13 cellular contexts compared by ENCODE assay signal in genomic region chr2:237879058-237879430, GRCh38. TPM values are rescaled to one million over a fixed set of nuclear protein-coding genes. Genes with fewer than 3 reads are reported as not detected.
DNase-seq lines count a peak whose midpoint lies in the region; ATAC-seq and TF ChIP-seq lines count a peak whose summit lies in the region.
"Had no signal": no experiment of that assay in that cellular context is flagged by ENCODE, and none has a peak within 500 bp of the region (broad histone marks: within the 10 kb centered on the region; RNA-seq: fewer than 3 reads in every experiment).

No MANE protein-coding gene starts in this region.

- no peaks in the 10 kb centered on the region for H3K27me3 ChIP-seq in RWPE2 (ENCODE audit: insufficient read depth, poor library complexity, severe bottlenecking)
- no peaks in the 10 kb centered on the region for H3K27me3 ChIP-seq in transverse colon

- TF ChIP-seq POLR2A in transverse colon (IDR thresholded peaks at IDR 0.05) = no peak

- H3K36me3 ChIP-seq in RWPE2 (ENCODE audit: low read depth) (no peaks in the 10 kb centered on the region), transverse colon (no peaks in the 10 kb centered on the region)

- DNase-seq in activated effector memory CD4-positive, alpha-beta T cell treated with anti-CD3 and anti-CD28 coated beads, Interleukin-2, amount 50 U/mL, for 16 hours = peak; percentile 5
- DNase-seq in activated effector memory CD4-positive, alpha-beta T cell treated with Interleukin-2 at 50 U/mL for 16 hours = no peak
- DNase-seq in RWPE2 (ENCODE audit: low spot score) = no peak
- DNase-seq in fibroblast of the aortic adventitia (ENCODE audit: low read depth) = peak; percentile 30
- no peak for DNase-seq in transverse colon
- no peak for DNase-seq in effector CD8-positive, alpha-beta T cell (lab: John Stamatoyannopoulos, UW)
- DNase-seq: activated CD8-positive, alpha-beta T cell treated with anti-CD3 and anti-CD28 coated beads, Interleukin-2, amount 10 ng/mL, durations not matched to agents 7 days and 5 days had no signal

- in situ Hi-C loops in transverse colon (cut with MboI; ENCODE audit: low pct_ligation_motif_present in 1 of 4, low pct_unique_long_range_greater_than_20kb in 1 of 4, low sequenced_read_pairs in 3 of 4) = no loop called here

- ATAC-seq in RWPE2 (ENCODE audit: low read depth) = no peak
- ATAC-seq in activated CD4-positive, CD25-positive, alpha-beta regulatory T cell treated with anti-CD3 and anti-CD28 coated beads, Interleukin-2, amount 50 U/mL, for 24 hours = no peak
- ATAC-seq in HG03520 (IDR thresholded peaks at IDR 0.05; ENCODE audit: unreplicated experiment) = no peak
- ATAC-seq: activated CD8-positive, alpha-beta T cell treated with anti-CD3 and anti-CD28 coated beads, Interleukin-2, amount 10 ng/mL, durations not matched to agents 7 days and 5 days; HCT116; T-cell had no signal

- H3K9me3 ChIP-seq in RWPE2 (ENCODE audit: severe bottlenecking) = no peaks in the 10 kb centered on the region
- H3K9me3 ChIP-seq in transverse colon = no peaks in the 10 kb centered on the region

- no peak for TF ChIP-seq CTCF in RWPE2 (IDR thresholded peaks at IDR 0.05; ENCODE audit: poor library complexity, severe bottlenecking)
- no peak for TF ChIP-seq CTCF in fibroblast of the aortic adventitia (IDR thresholded peaks at IDR 0.05; ENCODE audit: insufficient read depth, low read length)
- TF ChIP-seq CTCF in transverse colon (IDR thresholded peaks at IDR 0.05) = no peak

- WGBS in transverse colon (ENCODE audit: low coverage in 1 of 2), 2 donors = 94 to 100% methylated on average over 3 to 5 of the region's 5 CpGs

- intact Hi-C loops in transverse colon (cut with DNase I; ENCODE audit: low total_unique reads) = no loop called here

- no peak for TF ChIP-seq EP300 in transverse colon (IDR thresholded peaks at IDR 0.05; ENCODE audit: low read depth)

- no peak overlapping the region for H3K4me3 ChIP-seq in RWPE2 (ENCODE audit: severe bottlenecking)
- H3K4me3 ChIP-seq in fibroblast of the aortic adventitia (ENCODE audit: low read depth, low read length) = no peak overlapping the region
- no peak overlapping the region for H3K4me3 ChIP-seq in transverse colon

- H3K4me1 ChIP-seq in RWPE2 (ENCODE audit: insufficient read depth, poor library complexity, severe bottlenecking) = peaks cover 29% of the 10 kb centered on the region
- peaks cover 6 to 28% (median 18%) of the 10 kb centered on the region in 4 donors for H3K4me1 ChIP-seq in transverse colon
- H3K4me1 ChIP-seq: parathyroid adenoma had no signal

- peak overlapping the region; percentile 67 for H3K27ac ChIP-seq in RWPE2 (ENCODE audit: poor library complexity, severe bottlenecking)
- H3K27ac ChIP-seq in transverse colon = peak overlapping the region; percentile 49 to 94 (median 73)
- H3K27ac ChIP-seq: KMS-11, parathyroid adenoma had no signal

RNA-seq across cellular contexts. Expression of gene RAMP1, which starts 19.6 kb away (rescaled TPM):
- total RNA-seq in fibroblast of the aortic adventitia (ENCODE audit: low replicate concordance) = 3.1 and 3.4 TPM in 2 replicates
- total RNA-seq in transverse colon = 100 to 1,000 TPM in 2 of 4 donors, 10 to 100 TPM in 2; 47.5 to 158 (median 95.7) TPM

Comparison
In these comparisons a context has a peak if more than half of its experiments do, and no peak if none do; other contexts are left out.
1. DNase-seq: peak in activated effector memory CD4-positive, alpha-beta T cell treated with anti-CD3 and anti-CD28 coated beads, Interleukin-2, amount 50 U/mL, for 16 hours (single experiment) and fibroblast of the aortic adventitia (single experiment); none in activated effector memory CD4-positive, alpha-beta T cell treated with Interleukin-2 at 50 U/mL for 16 hours (single experiment), RWPE2 (single experiment), transverse colon (single experiment) and effector CD8-positive, alpha-beta T cell (single experiment).
2. RNA of gene RAMP1, which starts 19.6 kb away (total RNA-seq): 47.5 to 158 TPM in transverse colon; 3.1 to 3.4 TPM in fibroblast of the aortic adventitia; every median in the first group is over 10 times any median in the second.